Comparison of ENCODE assay signal across 10 cellular contexts in the genomic region with DNA sequence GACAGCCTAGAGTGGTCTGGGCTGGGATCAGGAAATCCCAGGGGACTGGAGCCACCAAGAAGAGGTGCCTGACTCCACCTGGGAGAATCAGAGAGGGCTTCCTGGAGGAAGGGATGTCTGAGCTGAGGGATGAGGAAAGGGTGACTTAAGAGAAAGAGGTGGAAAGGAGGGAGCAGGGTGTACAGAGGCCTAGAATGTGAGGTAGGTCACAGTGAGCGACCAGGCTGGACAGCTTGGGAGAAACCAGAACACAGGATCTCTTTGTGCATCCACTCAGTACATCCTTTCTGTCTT. TPM values are rescaled to one million over a fixed set of nuclear protein-coding genes. Genes with fewer than 3 reads are reported as not detected.
DNase-seq lines count a peak whose midpoint lies in the region; ATAC-seq, FAIRE-seq and TF ChIP-seq lines count a peak whose summit lies in the region.
"Had no signal": no experiment of that assay in that cellular context is flagged by ENCODE, and none has a peak within 500 bp of the region (broad histone marks: within the 10 kb centered on the region; RNA-seq: fewer than 3 reads in every experiment).

No MANE protein-coding gene starts in this region.

- TF ChIP-seq CTCF in heart right ventricle (IDR thresholded peaks at IDR 0.05): no peak
- no peak for TF ChIP-seq CTCF in GM12878 (IDR thresholded peaks at IDR 0.05 in 2 of 3, conservative IDR thresholded peaks at IDR 0.05 in 1 of 3; ENCODE audit: control insufficient read depth in 2 of 3, extremely low read depth in 1 of 3, insufficient read depth in 1 of 3, low read depth in 3 of 3, low read length in 3 of 3)
- TF ChIP-seq CTCF in uterus (IDR thresholded peaks at IDR 0.05): no peak

- H2BK15ac ChIP-seq in mesenchymal stem cell (ENCODE audit: low read depth, poor library complexity, severe bottlenecking): no peak overlapping the region

- H3K4me3 ChIP-seq in heart right ventricle (peak overlapping the region in 9 of 10 donors; percentile 71 to 90 (median 76)), GM12878 (peak overlapping the region; percentile 84), mesenchymal stem cell (ENCODE audit: insufficient read depth in 1 of 2, low read depth in 1 of 2, low read length in 2 of 2) (peak overlapping the region in 1 of 2 experiments; percentile 99), uterus (peak overlapping the region; percentile 73 to 90)

- SMC1A ChIA-PET in GM12878 (lab: Charles Lee; ENCODE audit: uncharacterized antibody, unreplicated experiment): interaction anchor here (2.4 to 2.9 kb wide), 2 partner anchors 11 to 99 kb away, joined by 11 to 12 read pairs; partner anchors contain the start of genes ZNF146 and ZNF565

- H3K79me2 ChIP-seq in GM12878 (ENCODE audit: control insufficient read depth, insufficient read depth, low read length): peaks cover 24% of the 10 kb centered on the region

- no peak overlapping the region for H3K14ac ChIP-seq in mesenchymal stem cell (ENCODE audit: low read length in 2 of 2)

- no peak overlapping the region for H3K18ac ChIP-seq in mesenchymal stem cell (ENCODE audit: low read depth in 1 of 2, low read length in 2 of 2)

- BruUV-seq in GM12878 (replicated peaks; lab: Mats Ljungman, UMichigan): no TSS peak

- H4K20me1 ChIP-seq in GM12878 (ENCODE audit: control insufficient read depth, insufficient read depth): no peaks in the 10 kb centered on the region

- TF ChIP-seq RAD21 in GM12878 (IDR thresholded peaks at IDR 0.05; ENCODE audit: insufficient read depth, low read depth, low read length): no peak

- peak overlapping the region; percentile 5 for H4K8ac ChIP-seq in mesenchymal stem cell (ENCODE audit: low read length)

- 95 to 100% methylated on average over 1 of the region's 1 CpG for WGBS in heart right ventricle, 2 donors
- 78% methylated on average over 1 of the region's 1 CpG for WGBS in GM12878 (ENCODE audit: insufficient coverage, insufficient replicate concordance, low lambda C conversion rate, missing lambda C conversion rate)
- 86% methylated on average over 1 of the region's 1 CpG for WGBS in mesenchymal stem cell

- H2AK5ac ChIP-seq in mesenchymal stem cell (ENCODE audit: low read length, severe bottlenecking): no peak overlapping the region

- peak overlapping the region; percentile 21 for H2BK120ac ChIP-seq in mesenchymal stem cell (ENCODE audit: low read depth, low read length)

- H4K91ac ChIP-seq in mesenchymal stem cell (ENCODE audit: low read length): no peak overlapping the region

- FAIRE-seq in GM12878 (lab: Jason Lieb, UNC) (no peak), GM19239 (lab: Jason Lieb, UNC) (no peak)
- FAIRE-seq: G401.6 had no signal

- CTCF ChIA-PET in GM12878 (lab: Yijun Ruan, JAX): interaction anchor here (0.6 to 2.9 kb wide), 3 partner anchors 9 to 22 kb away, joined by 3 to 10 read pairs (median 3); no protein-coding TSS in a partner anchor

- H3K36me3 ChIP-seq in heart right ventricle: peaks cover 0 to 70% (median 18%) of the 10 kb centered on the region in 9 donors
- H3K36me3 ChIP-seq in GM12878 (ENCODE audit: control insufficient read depth in 2 of 2, insufficient read depth in 2 of 2, low read length in 1 of 2): peaks cover 4 to 7% of the 10 kb centered on the region in 2 experiments
- peaks cover 51 to 56% of the 10 kb centered on the region in 2 experiments for H3K36me3 ChIP-seq in mesenchymal stem cell (ENCODE audit: control insufficient read depth in 1 of 2, insufficient read depth in 2 of 2, low read depth in 1 of 2, low read length in 2 of 2)
- no peaks in the 10 kb centered on the region for H3K36me3 ChIP-seq in uterus

- intact Hi-C loops in heart right ventricle (cut with DNase I) (loop anchor here in 3 of 10 donors (10.0 kb wide), 3 partner anchors 51 to 121 kb away; partner anchors contain the start of genes SDHAF1 (in 1 of the 3), THAP8 (in 1 of the 3) and WDR62 (in 1 of the 3)), cardiac septum (cut with DNase I) (no loop called here), GM12878 (cut with micrococcal nuclease; ENCODE audit: unreplicated experiment) (loop anchor here (10.0 kb wide), 1 partner anchor 1259 kb away; the partner anchor contains the start of gene ZNF527), uterus (cut with DNase I; ENCODE audit: low total_unique reads) (loop anchor here (10.0 kb wide), 1 partner anchor 61 kb away; the partner anchor contains the start of genes THAP8 and WDR62)

- peaks cover 49% of the 10 kb centered on the region for H3K79me1 ChIP-seq in mesenchymal stem cell (replicated peaks; ENCODE audit: low read length, poor library complexity, severe bottlenecking)

- H2BK12ac ChIP-seq in mesenchymal stem cell (ENCODE audit: low read length in 2 of 2): peak overlapping the region in 1 of 2 experiments; percentile 65

- TF ChIP-seq POLR2A in GM12878 (IDR thresholded peaks at IDR 0.05; ENCODE audit: low read depth, low read length): no peak
- no peak for TF ChIP-seq POLR2A in uterus (IDR thresholded peaks at IDR 0.05)

- no peak overlapping the region for H2BK5ac ChIP-seq in mesenchymal stem cell (ENCODE audit: low read depth, low read length, poor library complexity, severe bottlenecking)

- no peak overlapping the region; the same call in 1 of the 2 replicates for H2AFZ ChIP-seq in GM12878 (ENCODE audit: control insufficient read depth, low read depth, low read length)
- no peak overlapping the region for H2AFZ ChIP-seq in mesenchymal stem cell (ENCODE audit: low read depth, low read length)

- POLR2A ChIA-PET in GM12878 (lab: Charles Lee): interaction anchor here (0.6 to 1.1 kb wide), 2 partner anchors 9 to 17 kb away, joined by 4 read pairs; no protein-coding TSS in a partner anchor

- RAD21 ChIA-PET in GM12878 (lab: Charles Lee; ENCODE audit: unreplicated experiment): interaction anchor here (1.9 kb wide), 1 partner anchor 55 kb away, joined by 5 read pairs; no protein-coding TSS in a partner anchor

- no peak for TF ChIP-seq EP300 in GM12878 (IDR thresholded peaks at IDR 0.05; ENCODE audit: borderline replicate concordance in 1 of 2, control insufficient read depth in 1 of 2, low read depth in 2 of 2, low read length in 2 of 2)

- H3K4ac ChIP-seq in mesenchymal stem cell (ENCODE audit: low read depth in 1 of 2, low read length in 2 of 2): peak overlapping the region in 1 of 2 experiments; percentile 77

- H3K9me3 ChIP-seq in heart right ventricle: no peaks in the 10 kb centered on the region
- no peaks in the 10 kb centered on the region for H3K9me3 ChIP-seq in GM12878 (replicated peaks; ENCODE audit: control insufficient read depth, insufficient read depth, low read length)
- H3K9me3 ChIP-seq in mesenchymal stem cell (ENCODE audit: control insufficient read depth, low read length): no peaks in the 10 kb centered on the region
- no peaks in the 10 kb centered on the region for H3K9me3 ChIP-seq in uterus
- H3K9me3 ChIP-seq: mucosa of descending colon had no signal

- H3K4me2 ChIP-seq in GM12878 (ENCODE audit: control insufficient read depth, insufficient read depth) (peak overlapping the region; percentile 94), mesenchymal stem cell (ENCODE audit: low read length, poor library complexity, severe bottlenecking) (peak overlapping the region; percentile 80)

- H3K9ac ChIP-seq in GM12878 (ENCODE audit: control insufficient read depth, insufficient read depth, low read length) (peak overlapping the region; percentile 73), mesenchymal stem cell (ENCODE audit: low read length) (peak overlapping the region; percentile 85)

- H3K27me3 ChIP-seq in heart right ventricle (no peaks in the 10 kb centered on the region), GM12878 (replicated peaks in 1 of 2; ENCODE audit: control insufficient read depth in 2 of 2, insufficient read depth in 2 of 2, low read length in 1 of 2) (no peaks in the 10 kb centered on the region), mesenchymal stem cell (ENCODE audit: control insufficient read depth in 1 of 2, insufficient read depth in 1 of 2, low read length in 2 of 2) (no peaks in the 10 kb centered on the region), uterus (no peaks in the 10 kb centered on the region)

- H3K27ac ChIP-seq in heart right ventricle (peak overlapping the region in 8 of 10 donors; percentile 84 to 93 (median 90)), GM12878 (ENCODE audit: control insufficient read depth, insufficient read depth) (peak overlapping the region; percentile 27; the same call in 1 of the 2 replicates), mesenchymal stem cell (ENCODE audit: low read length, poor library complexity, severe bottlenecking) (no peak overlapping the region), uterus (peak overlapping the region in 1 of 2 donors; percentile 89)

- in situ Hi-C loops in GM12878 (cut with MboI): loop anchor here (10.0 kb wide), 1 partner anchor 369 kb away; the partner anchor contains the start of gene ZNF566

- ATAC-seq in heart right ventricle (no peak), GM12878 (no peak)

- H3K4me1 ChIP-seq in heart right ventricle (peaks cover 7 to 30% (median 24%) of the 10 kb centered on the region in 9 donors), GM12878 (ENCODE audit: control insufficient read depth, insufficient read depth, low read length) (peaks cover 9% of the 10 kb centered on the region), mesenchymal stem cell (ENCODE audit: control insufficient read depth, insufficient read depth, low read depth, low read length) (peaks cover 25% of the 10 kb centered on the region), uterus (peaks cover 0 to 8% of the 10 kb centered on the region in 2 donors)

- DNase-seq in heart right ventricle: no peak
- DNase-seq in cardiac septum (ENCODE audit: low spot score): no peak
- DNase-seq in GM12878 (ENCODE audit: low read depth, low spot score): no peak
- DNase-seq in mesenchymal stem cell: no peak
- no peak for DNase-seq in uterus
- DNase-seq in NCI-H1436 (lab: John Stamatoyannopoulos, UW): no peak
- no peak for DNase-seq in GM19239 (ENCODE audit: insufficient read length, low spot score)
- no peak for DNase-seq in MV-4-11 (lab: John Stamatoyannopoulos, UW)

- no peak overlapping the region for H3K23ac ChIP-seq in mesenchymal stem cell (ENCODE audit: low read length in 2 of 2)

RNA-seq across cellular contexts. Expression of gene TBCB, which starts 1.0 kb away (rescaled TPM):
- total RNA-seq in heart right ventricle (100 to 1,000 TPM in 4 of 10 donors, 10 to 100 TPM in 6; 73.0 to 134 (median 97.3) TPM), cardiac septum (142 TPM), GM12878 (2014; rRNA removed) (141 and 156 TPM in 2 replicates), GM12878 (2014; rRNA removed; fragmentation: Illumina TruSeq; extraction: Trizol) (80.1 and 86.0 TPM in 2 replicates), GM12878 (2021) (117 and 123 TPM in 2 replicates), uterus (100 to 1,000 TPM; 118 to 196 (median 154) TPM)
- polyA plus RNA-seq in heart right ventricle (100 to 1,000 TPM; 142 to 193 TPM), GM12878 (2011; rRNA removed) (102 and 135 TPM in 2 replicates), GM12878 (2014; fragmentation: Illumina TruSeq; extraction: Trizol) (50.0 and 83.5 TPM in 2 replicates), GM12878 (2014; fragmentation: Nextera tagmentation; extraction: Ambion mirVana) (10 to 100 TPM in 1 of 2 experiments, 1 to 10 TPM in 1; 9.4 to 18.3 TPM), GM12878 (2014; rRNA removed) (179 and 193 TPM in 2 replicates), GM12878 (2016; fragmentation: Nextera tagmentation; extraction: Ambion mirVana) (100 to 1,000 TPM; 186 to 188 TPM)
- 24.0 and 32.3 TPM in 2 replicates for total RNA-seq in GM12878 (2013; cell fraction: nucleolus; rRNA removed)
- 42.7 TPM for polyA plus RNA-seq in GM12878 (2011; ENCODE audit: low read depth)
- 165 and 212 TPM in 2 replicates for polyA plus RNA-seq in GM12878 (2011; cell fraction: cytosol; rRNA removed)
- polyA plus RNA-seq in GM12878 (2011; cell fraction: nucleus; rRNA removed): 123 and 141 TPM in 2 replicates
- polyA plus RNA-seq in GM12878 (2012): 95.1 and 108 TPM in 2 replicates
- 70.8 and 125 TPM in 2 replicates for polyA minus RNA-seq in GM12878 (2011; rRNA and poly(A)+ RNA removed)
- 30.5 and 38.1 TPM in 2 replicates for polyA minus RNA-seq in GM12878 (2011; cell fraction: cytosol; rRNA and poly(A)+ RNA removed)
- 14.0 and 22.1 TPM in 2 replicates for polyA minus RNA-seq in GM12878 (2011; cell fraction: nucleus; rRNA and poly(A)+ RNA removed)
- polyA plus RNA-seq in mesenchymal stem cell (2013, experiment 1 of 2): 280 TPM
- polyA plus RNA-seq in mesenchymal stem cell (2013, experiment 2 of 2): 280 TPM

RNA-seq across cellular contexts. Expression of gene POLR2I, which starts 1.6 kb away (rescaled TPM):
- 100 to 1,000 TPM in 6 of 10 donors, 10 to 100 TPM in 4; 83.7 to 139 (median 105) TPM for total RNA-seq in heart right ventricle
- polyA plus RNA-seq in heart right ventricle: 100 to 1,000 TPM; 153 TPM
- 98.7 TPM for total RNA-seq in cardiac septum
- total RNA-seq in GM12878 (2013; cell fraction: nucleolus; rRNA removed): 10.8 and 12.2 TPM in 2 replicates
- total RNA-seq in GM12878 (2014; rRNA removed): 169 and 194 TPM in 2 replicates
- total RNA-seq in GM12878 (2014; rRNA removed; fragmentation: Illumina TruSeq; extraction: Trizol): 80.7 and 85.8 TPM in 2 replicates
- 106 and 113 TPM in 2 replicates for total RNA-seq in GM12878 (2021)
- 85.8 TPM for polyA plus RNA-seq in GM12878 (2011; ENCODE audit: low read depth)
- polyA plus RNA-seq in GM12878 (2011; rRNA removed): 19.4 and 30.9 TPM in 2 replicates
- 72.0 and 156 TPM in 2 replicates for polyA plus RNA-seq in GM12878 (2011; cell fraction: cytosol; rRNA removed)
- 72.5 and 75.7 TPM in 2 replicates for polyA plus RNA-seq in GM12878 (2011; cell fraction: nucleus; rRNA removed)
- 148 and 162 TPM in 2 replicates for polyA plus RNA-seq in GM12878 (2012)
- polyA plus RNA-seq in GM12878 (2014; fragmentation: Illumina TruSeq; extraction: Trizol): 21.3 and 61.9 TPM in 2 replicates
- 100 to 1,000 TPM; 235 to 269 TPM for polyA plus RNA-seq in GM12878 (2014; fragmentation: Nextera tagmentation; extraction: Ambion mirVana)
- 196 and 211 TPM in 2 replicates for polyA plus RNA-seq in GM12878 (2014; rRNA removed)
- polyA plus RNA-seq in GM12878 (2016; fragmentation: Nextera tagmentation; extraction: Ambion mirVana): 100 to 1,000 TPM; 256 to 272 TPM
- 81.1 and 122 TPM in 2 replicates for polyA minus RNA-seq in GM12878 (2011; rRNA and poly(A)+ RNA removed)
- 74.6 and 82.4 TPM in 2 replicates for polyA minus RNA-seq in GM12878 (2011; cell fraction: cytosol; rRNA and poly(A)+ RNA removed)
- 37.0 and 51.8 TPM in 2 replicates for polyA minus RNA-seq in GM12878 (2011; cell fraction: nucleus; rRNA and poly(A)+ RNA removed)
- 99.3 TPM for polyA plus RNA-seq in mesenchymal stem cell (2013, experiment 1 of 2)
- 102 TPM for polyA plus RNA-seq in mesenchymal stem cell (2013, experiment 2 of 2)
- 10 to 100 TPM in 3 of 4 donors, 1 to 10 TPM in 1; 8.2 to 69.8 (median 25.2) TPM for total RNA-seq in uterus

RNA-seq across cellular contexts. Expression of gene OVOL3, which starts 5.3 kb away (rescaled TPM):
- total RNA-seq in heart right ventricle: not detected
- polyA plus RNA-seq in heart right ventricle: not detected
- total RNA-seq in cardiac septum: not detected
- not detected in 2 replicates for total RNA-seq in GM12878 (2013; cell fraction: nucleolus; rRNA removed)
- total RNA-seq in GM12878 (2014; rRNA removed): not detected in 2 replicates
- not detected in 2 replicates for total RNA-seq in GM12878 (2014; rRNA removed; fragmentation: Illumina TruSeq; extraction: Trizol)
- total RNA-seq in GM12878 (2021): not detected in 2 replicates
- not detected for polyA plus RNA-seq in GM12878 (2011; ENCODE audit: low read depth)
- not detected in 2 replicates for polyA plus RNA-seq in GM12878 (2011; rRNA removed)
- polyA plus RNA-seq in GM12878 (2011; cell fraction: cytosol; rRNA removed): not detected in 2 replicates
- polyA plus RNA-seq in GM12878 (2011; cell fraction: nucleus; rRNA removed): 0.21 TPM in 1 of 2 replicates, not detected in the other
- not detected in 2 replicates for polyA plus RNA-seq in GM12878 (2012)
- polyA plus RNA-seq in GM12878 (2014; fragmentation: Illumina TruSeq; extraction: Trizol): not detected in 2 replicates
- not detected for polyA plus RNA-seq in GM12878 (2014; fragmentation: Nextera tagmentation; extraction: Ambion mirVana)
- polyA plus RNA-seq in GM12878 (2014; rRNA removed): not detected in 2 replicates
- polyA plus RNA-seq in GM12878 (2016; fragmentation: Nextera tagmentation; extraction: Ambion mirVana): under 1 TPM in 1 of 2 experiments, not detected in 1; 0.43 TPM
- not detected in 2 replicates for polyA minus RNA-seq in GM12878 (2011; rRNA and poly(A)+ RNA removed)
- polyA minus RNA-seq in GM12878 (2011; cell fraction: cytosol; rRNA and poly(A)+ RNA removed): not detected in 2 replicates
- polyA minus RNA-seq in GM12878 (2011; cell fraction: nucleus; rRNA and poly(A)+ RNA removed): not detected in 2 replicates
- not detected for polyA plus RNA-seq in mesenchymal stem cell (2013, experiment 1 of 2)
- not detected for polyA plus RNA-seq in mesenchymal stem cell (2013, experiment 2 of 2)
- total RNA-seq in uterus: not detected
- total RNA-seq: mucosa of descending colon had no signal

RNA-seq across cellular contexts. Expression of gene CAPNS1, which starts 23.6 kb away (rescaled TPM):
- 1,000 to 10,000 TPM in 1 of 10 donors, 100 to 1,000 TPM in 9; 800 to 1,095 (median 894) TPM for total RNA-seq in heart right ventricle
- polyA plus RNA-seq in heart right ventricle: 1,000 to 10,000 TPM in 1 of 2 donors, 100 to 1,000 TPM in 1; 745 to 1,027 TPM
- 892 TPM for total RNA-seq in cardiac septum
- total RNA-seq in GM12878 (2013; cell fraction: nucleolus; rRNA removed): 53.2 and 61.2 TPM in 2 replicates
- 232 and 266 TPM in 2 replicates for total RNA-seq in GM12878 (2014; rRNA removed)
- total RNA-seq in GM12878 (2014; rRNA removed; fragmentation: Illumina TruSeq; extraction: Trizol): 210 and 223 TPM in 2 replicates
- total RNA-seq in GM12878 (2021): 430 and 441 TPM in 2 replicates
- polyA plus RNA-seq in GM12878 (2011; ENCODE audit: low read depth): 195 TPM
- polyA plus RNA-seq in GM12878 (2011; rRNA removed): 251 and 562 TPM in 2 replicates
- 296 and 342 TPM in 2 replicates for polyA plus RNA-seq in GM12878 (2011; cell fraction: cytosol; rRNA removed)
- 181 and 231 TPM in 2 replicates for polyA plus RNA-seq in GM12878 (2011; cell fraction: nucleus; rRNA removed)
- 375 and 446 TPM in 2 replicates for polyA plus RNA-seq in GM12878 (2012)
- 366 and 491 TPM in 2 replicates for polyA plus RNA-seq in GM12878 (2014; fragmentation: Illumina TruSeq; extraction: Trizol)
- polyA plus RNA-seq in GM12878 (2014; fragmentation: Nextera tagmentation; extraction: Ambion mirVana): 100 to 1,000 TPM in 1 of 2 experiments, 10 to 100 TPM in 1; 96.9 to 207 TPM
- polyA plus RNA-seq in GM12878 (2014; rRNA removed): 355 and 464 TPM in 2 replicates
- 100 to 1,000 TPM; 124 to 141 TPM for polyA plus RNA-seq in GM12878 (2016; fragmentation: Nextera tagmentation; extraction: Ambion mirVana)
- 315 and 507 TPM in 2 replicates for polyA minus RNA-seq in GM12878 (2011; rRNA and poly(A)+ RNA removed)
- polyA minus RNA-seq in GM12878 (2011; cell fraction: cytosol; rRNA and poly(A)+ RNA removed): 177 and 196 TPM in 2 replicates
- polyA minus RNA-seq in GM12878 (2011; cell fraction: nucleus; rRNA and poly(A)+ RNA removed): 33.4 and 51.8 TPM in 2 replicates
- 965 TPM for polyA plus RNA-seq in mesenchymal stem cell (2013, experiment 1 of 2)
- polyA plus RNA-seq in mesenchymal stem cell (2013, experiment 2 of 2): 966 TPM
- total RNA-seq in uterus: 100 to 1,000 TPM; 134 to 511 (median 179) TPM

RNA-seq across cellular contexts. Expression of gene COX7A1, which starts 36.0 kb away (rescaled TPM):
- total RNA-seq in heart right ventricle: 1,000 to 10,000 TPM; 1,564 to 3,571 (median 2,793) TPM
- 1,000 to 10,000 TPM in 1 of 2 donors, 100 to 1,000 TPM in 1; 850 to 2,441 TPM for polyA plus RNA-seq in heart right ventricle
- total RNA-seq in cardiac septum: 1,917 TPM
- total RNA-seq in GM12878 (2013; cell fraction: nucleolus; rRNA removed): not detected in 2 replicates
- not detected in 2 replicates for total RNA-seq in GM12878 (2014; rRNA removed)
- not detected in 2 replicates for total RNA-seq in GM12878 (2014; rRNA removed; fragmentation: Illumina TruSeq; extraction: Trizol)
- total RNA-seq in GM12878 (2021): not detected in 2 replicates
- polyA plus RNA-seq in GM12878 (2011; ENCODE audit: low read depth): not detected
- not detected in 2 replicates for polyA plus RNA-seq in GM12878 (2011; rRNA removed)
- polyA plus RNA-seq in GM12878 (2011; cell fraction: cytosol; rRNA removed): not detected in 2 replicates
- not detected in 2 replicates for polyA plus RNA-seq in GM12878 (2011; cell fraction: nucleus; rRNA removed)
- polyA plus RNA-seq in GM12878 (2012): not detected in 2 replicates
- not detected in 2 replicates for polyA plus RNA-seq in GM12878 (2014; fragmentation: Illumina TruSeq; extraction: Trizol)
- polyA plus RNA-seq in GM12878 (2014; fragmentation: Nextera tagmentation; extraction: Ambion mirVana): not detected
- polyA plus RNA-seq in GM12878 (2014; rRNA removed): not detected in 2 replicates
- polyA plus RNA-seq in GM12878 (2016; fragmentation: Nextera tagmentation; extraction: Ambion mirVana): not detected
- not detected in 2 replicates for polyA minus RNA-seq in GM12878 (2011; rRNA and poly(A)+ RNA removed)
- not detected in 2 replicates for polyA minus RNA-seq in GM12878 (2011; cell fraction: cytosol; rRNA and poly(A)+ RNA removed)
- polyA minus RNA-seq in GM12878 (2011; cell fraction: nucleus; rRNA and poly(A)+ RNA removed): not detected in 2 replicates
- polyA plus RNA-seq in mesenchymal stem cell (2013, experiment 1 of 2): not detected
- not detected for polyA plus RNA-seq in mesenchymal stem cell (2013, experiment 2 of 2)
- total RNA-seq in uterus: 100 to 1,000 TPM in 2 of 4 donors, 10 to 100 TPM in 1, 1 to 10 TPM in 1; 4.7 to 235 (median 65.2) TPM
